8 cellular contexts compared by ENCODE assay signal in the genomic region with DNA sequence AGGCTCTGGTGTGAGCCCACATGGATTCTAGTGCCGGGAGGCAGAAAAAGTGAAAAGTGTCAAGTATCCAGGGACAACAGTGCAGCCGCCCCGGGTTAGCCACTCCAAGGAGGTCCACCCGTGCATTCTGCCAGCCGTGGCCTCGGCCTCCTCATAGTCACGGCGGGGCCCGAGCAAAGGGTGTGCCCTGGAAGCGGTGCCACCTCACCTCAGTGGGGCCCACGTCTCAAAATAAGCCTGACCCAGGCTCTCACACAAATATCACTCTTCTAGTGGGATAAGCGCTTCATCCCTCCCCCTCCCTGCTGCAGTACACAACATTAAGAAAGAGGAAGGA. TPM values are rescaled to one million over a fixed set of nuclear protein-coding genes. Genes with fewer than 3 reads are reported as not detected.
DNase-seq lines count a peak whose midpoint lies in the region; ATAC-seq and TF ChIP-seq lines count a peak whose summit lies in the region.

No MANE protein-coding gene starts in this region.

- 0% methylated on average over 12 of the region's 12 CpGs for whole genome bisulfite sequencing in urinary bladder

- H3K27ac Mint-ChIP-seq in MCF 10A (ENCODE audit: low read depth, unreplicated experiment): peak overlapping the region; percentile 8
- no peak overlapping the region for H3K27ac Mint-ChIP-seq in memory B cell

- H3K27me3 Mint-ChIP-seq in MCF 10A (ENCODE audit: insufficient read depth, unreplicated experiment) (peaks cover 23% of the 10 kb centered on the region), memory B cell (peaks cover 10% of the 10 kb centered on the region)

- peak; percentile 21 for ATAC-seq in memory B cell (ENCODE audit: low read depth)

- CTCF ChIA-PET in HEK293 (lab: Yijun Ruan, JAX) (no interaction called here), MCF 10A (lab: Yijun Ruan, JAX) (no interaction called here)

- intact Hi-C loops in MCF 10A (cut with micrococcal nuclease): no loop called here

- DNase-seq in AG08396 (ENCODE audit: low spot score) (peak; percentile 17), MCF 10A (ENCODE audit: unreplicated experiment) (no peak), memory B cell (ENCODE audit: low spot score in 2 of 2) (no peak), DMS 273 treated with DMSO at 0.1 percent for 48 hours (lab: John Stamatoyannopoulos, UW) (no peak), SKM-1 (lab: John Stamatoyannopoulos, UW; ENCODE audit: unreplicated experiment) (no peak), Kasumi-1 (lab: John Stamatoyannopoulos, UW) (no peak)

- H3K4me3 ChIP-seq in HEK293 (ENCODE audit: low read depth, low read length): peak overlapping the region; percentile 41
- peak overlapping the region; percentile 52 for H3K4me3 ChIP-seq in urinary bladder (ENCODE audit: low read depth, low read length)

- H3K4me1 ChIP-seq in HEK293 (ENCODE audit: control insufficient read depth, insufficient read depth, low read length): no peaks in the 10 kb centered on the region
- H3K4me1 ChIP-seq in urinary bladder (ENCODE audit: insufficient read depth): no peaks in the 10 kb centered on the region

- H3K36me3 Mint-ChIP-seq in MCF 10A (ENCODE audit: insufficient read depth, unreplicated experiment) (no peaks in the 10 kb centered on the region), memory B cell (no peaks in the 10 kb centered on the region)

- POLR2A ChIA-PET in HEK293 (lab: Yijun Ruan, JAX) (interaction anchor here (0.6 kb wide), 2 partner anchors 60 to 510 kb away, joined by 3 read pairs; no protein-coding TSS in a partner anchor), MCF 10A (lab: Yijun Ruan, JAX) (no interaction called here)

- no peaks in the 10 kb centered on the region for H3K9me3 ChIP-seq in HEK293 (ENCODE audit: control insufficient read depth, insufficient read depth, low read depth, low read length)

- H3K4me1 Mint-ChIP-seq in MCF 10A (ENCODE audit: insufficient read depth, unreplicated experiment): no peaks in the 10 kb centered on the region
- peaks cover 7% of the 10 kb centered on the region for H3K4me1 Mint-ChIP-seq in memory B cell

- H3K4me3 Mint-ChIP-seq in MCF 10A (ENCODE audit: unreplicated experiment) (peak overlapping the region; percentile 70), memory B cell (peak overlapping the region; percentile 70)

- H3K27ac ChIP-seq in HEK293 (ENCODE audit: extremely low read depth, low read depth, low read length) (peak overlapping the region; percentile 47; the same call in 1 of the 2 replicates), urinary bladder (ENCODE audit: low read depth) (peak overlapping the region; percentile 79)

- BruUV-seq in MCF 10A (replicated peaks; lab: Mats Ljungman, UMichigan): no TSS peak

- TF ChIP-seq CTCF in HEK293 (tag by site-specific recombination; IDR thresholded peaks at IDR 0.05) (no peak), MCF 10A (IDR thresholded peaks at IDR 0.05; ENCODE audit: unreplicated experiment) (no peak)

- H3K9me3 Mint-ChIP-seq in MCF 10A (ENCODE audit: unreplicated experiment) (no peaks in the 10 kb centered on the region), memory B cell (no peaks in the 10 kb centered on the region)

- H3K36me3 ChIP-seq in HEK293 (ENCODE audit: control insufficient read depth in 2 of 2, insufficient read depth in 1 of 2, low read length in 2 of 2): no peaks in the 10 kb centered on the region; a peak in 1 of 3 replicates
- no peaks in the 10 kb centered on the region for H3K36me3 ChIP-seq in urinary bladder (ENCODE audit: insufficient read depth)

TF ChIP-seq in HEK293, 187 proteins besides CTCF, POLR2A, EP300 and RAD21:
- TF ChIP-seq ZNF692 (tag by site-specific recombination; IDR thresholded peaks at IDR 0.05) (peak; percentile 75), ZNF335 (tag by site-specific recombination; conservative IDR thresholded peaks at IDR 0.05) (peak; percentile 21), GLIS2 (tag by site-specific recombination; IDR thresholded peaks at IDR 0.05) (0 out of 2 replicates have a peak, but pooled peaks have one; percentile 7), ZNF561 (tag by site-specific recombination; IDR thresholded peaks at IDR 0.05; ENCODE audit: borderline replicate concordance) (no peak)

RNA-seq across cellular contexts. Expression of gene KLHL13, which starts 0.4 kb away (rescaled TPM):
- total RNA-seq in MCF 10A (2022): 0.59 and 1.6 TPM in 2 replicates
- 85.8 TPM for total RNA-seq in urinary bladder
- polyA plus RNA-seq in urinary bladder: 21.5 TPM

Comparison
In these comparisons a context has a peak if more than half of its experiments do, and no peak if none do; other contexts are left out.
1. RNA of gene KLHL13, which starts 0.4 kb away (total RNA-seq): 85.8 TPM in urinary bladder (single experiment); 0.59 to 1.6 TPM in MCF 10A; every median in the first group is over 10 times any median in the second.